ENCODE assay signal across 14 cellular contexts in genomic region chr6:74166849-74167248, GRCh38.
"Had no signal": no experiment of that assay in that cellular context is flagged by ENCODE, and none has a peak within 500 bp of the region (broad histone marks: within the 10 kb centered on the region; RNA-seq: fewer than 3 reads in every experiment).

No MANE protein-coding gene starts in this region.

- DNase-seq: activated CD4-positive, alpha-beta T cell treated with anti-CD3 and anti-CD28 coated beads for 48 hours; activated CD8-positive, alpha-beta memory T cell treated with anti-CD3 and anti-CD28 coated beads, Interleukin-2, amount 50 U/mL, for 48 hours; activated CD8-positive, alpha-beta T cell treated with anti-CD3 and anti-CD28 coated beads, Interleukin-2, amount 10 ng/mL, durations not matched to agents 7 days and 5 days; activated naive CD4-positive, alpha-beta T cell; activated naive CD8-positive, alpha-beta T cell treated with anti-CD3 and anti-CD28 coated beads, Interleukin-2, amount 50 U/mL, for 24 hours; central memory CD4-positive, alpha-beta T cell; psoas muscle; sigmoid colon; stimulated activated CD4-positive, alpha-beta T cell treated with anti-CD3 and anti-CD28 coated beads, Interleukin-12 subunit alpha, Interleukin-12 subunit beta, amount 100 ng/mL, for 4 hours; stimulated activated CD4-positive, alpha-beta T cell treated with anti-CD3 and anti-CD28 coated beads, Interleukin-2, amount 100 ng/mL, for 48 hours; stimulated activated naive CD4-positive, alpha-beta T cell treated with Interleukin-2 at 50 U/mL for 16 hours; testis; upper lobe of right lung had no signal

- ATAC-seq: activated CD8-positive, alpha-beta T cell treated with anti-CD3 and anti-CD28 coated beads, Interleukin-2, amount 10 ng/mL, durations not matched to agents 7 days and 5 days; activated naive CD8-positive, alpha-beta T cell treated with anti-CD3 and anti-CD28 coated beads, Interleukin-2, amount 50 U/mL, for 24 hours; psoas muscle; upper lobe of right lung; WTC11 had no signal

- H3K4me1 ChIP-seq: psoas muscle, testis, upper lobe of right lung had no signal

- H3K27me3 ChIP-seq: sigmoid colon, testis, upper lobe of right lung had no signal

- H3K36me3 ChIP-seq: sigmoid colon, upper lobe of right lung had no signal

- H3K4me3 ChIP-seq: psoas muscle, sigmoid colon, testis, upper lobe of right lung had no signal

- H3K27ac ChIP-seq: psoas muscle, sigmoid colon, testis, upper lobe of right lung had no signal

- H3K9me3 ChIP-seq: psoas muscle, sigmoid colon, testis, upper lobe of right lung had no signal
